9 cellular contexts compared by ENCODE assay signal in genomic region chr1:184296466-184297243, GRCh38.
DNase-seq lines count a peak whose midpoint lies in the region; ATAC-seq and TF ChIP-seq lines count a peak whose summit lies in the region.
"Had no signal": no experiment of that assay in that cellular context is flagged by ENCODE, and none has a peak within 500 bp of the region (broad histone marks: within the 10 kb centered on the region; RNA-seq: fewer than 3 reads in every experiment).

No MANE protein-coding gene starts in this region.

- H3K9me3 ChIP-seq in mucosa of descending colon, result no peaks in the 10 kb centered on the region
- no peaks in the 10 kb centered on the region for H3K9me3 ChIP-seq in CD4-positive, alpha-beta memory T cell (ENCODE audit: control insufficient read depth in 1 of 2, low read length in 2 of 2)

- H3K27me3 ChIP-seq in dorsolateral prefrontal cortex, result no peaks in the 10 kb centered on the region
- no peaks in the 10 kb centered on the region for H3K27me3 ChIP-seq in CD4-positive, alpha-beta memory T cell (ENCODE audit: insufficient read depth, low read length)
- H3K27me3 ChIP-seq in H7 (ENCODE audit: control insufficient read depth, insufficient read depth, low read length), result no peaks in the 10 kb centered on the region

- peaks cover 0 to 1% of the 10 kb centered on the region in 2 donors for H3K36me3 Mint-ChIP-seq in CD4-positive, alpha-beta memory T cell
- H3K36me3 Mint-ChIP-seq: activated naive CD4-positive, alpha-beta T cell treated with anti-CD3 and anti-CD28 coated beads, Interleukin-2, amount 50 U/mL, for 24 hours had no signal

- no peak overlapping the region for H3K4me3 ChIP-seq in AG04449 (ENCODE audit: low read depth, low read length)
- no peak overlapping the region for H3K4me3 ChIP-seq in dorsolateral prefrontal cortex
- H3K4me3 ChIP-seq in mucosa of descending colon, result no peak overlapping the region
- H3K4me3 ChIP-seq in CD4-positive, alpha-beta memory T cell (ENCODE audit: low read length in 2 of 2), result no peak overlapping the region
- H3K4me3 ChIP-seq in H7 (ENCODE audit: insufficient read depth, low read depth, low read length), result no peak overlapping the region

- intact Hi-C loops in dorsolateral prefrontal cortex (cut with DNase I) (no loop called here), mucosa of descending colon (cut with DNase I, micrococcal nuclease) (no loop called here)
- intact Hi-C loops in CD4-positive, alpha-beta memory T cell (cut with micrococcal nuclease), result no loop called here

- H3K27ac ChIP-seq in dorsolateral prefrontal cortex, result peak overlapping the region in 24 of 59 donors; percentile 4 to 82 (median 46)
- H3K27ac ChIP-seq in CD4-positive, alpha-beta memory T cell (ENCODE audit: low read depth, low read length), result no peak overlapping the region

- TF ChIP-seq CTCF in AG04449 (IDR thresholded peaks at IDR 0.05; ENCODE audit: insufficient read depth, low read length, missing control alignments) (no peak), dorsolateral prefrontal cortex (IDR thresholded peaks at IDR 0.05 in 54 of 56, conservative IDR thresholded peaks at IDR 0.05 in 2 of 56; ENCODE audit: low read depth in 1 of 56, partially characterized antibody in 56 of 56) (no peak), mucosa of descending colon (IDR thresholded peaks at IDR 0.05) (no peak)

- H3K27me3 Mint-ChIP-seq in CD4-positive, alpha-beta memory T cell, result peaks cover 5 to 8% of the 10 kb centered on the region in 2 donors

- H3K27ac Mint-ChIP-seq in CD4-positive, alpha-beta memory T cell, result no peak overlapping the region
- H3K27ac Mint-ChIP-seq: activated naive CD4-positive, alpha-beta T cell treated with anti-CD3 and anti-CD28 coated beads, Interleukin-2, amount 50 U/mL, for 24 hours had no signal

- DNase-seq in AG04449 (ENCODE audit: low read depth, low spot score) (peak; percentile 88), NCI-H2171 (lab: John Stamatoyannopoulos, UW) (peak; percentile 76), dorsolateral prefrontal cortex (peak; percentile 25 to 96 (median 69)), mucosa of descending colon (peak in 2 of 3 donors; percentile 46 to 83), H7 (no peak)
- DNase-seq in CD4-positive, alpha-beta memory T cell, result no peak
- DNase-seq in activated CD4-positive, alpha-beta T cell treated with anti-CD3 and anti-CD28 coated beads, Interleukin-2, amount 50 U/mL, for 1 hour, result no peak

- POLR2A ChIA-PET in AG04449 (lab: Yijun Ruan, JAX), result no interaction called here
- POLR2A ChIA-PET in CD4-positive, alpha-beta memory T cell (lab: Charles Lee; ENCODE audit: partially characterized antibody), result no interaction called here

- H3K4me1 ChIP-seq in mucosa of descending colon (ENCODE audit: low read depth), result no peaks in the 10 kb centered on the region
- H3K4me1 ChIP-seq in CD4-positive, alpha-beta memory T cell (ENCODE audit: insufficient read depth, low read length), result no peaks in the 10 kb centered on the region

- H3K9me3 Mint-ChIP-seq in CD4-positive, alpha-beta memory T cell, result peaks cover 0 to 4% (median 0%) of the 10 kb centered on the region in 8 donors

- CTCF ChIA-PET in AG04449 (lab: Yijun Ruan, JAX), result interaction anchor here (0.6 to 2.0 kb wide), 4 partner anchors 13 to 395 kb away, joined by 3 to 5 read pairs (median 4); no protein-coding TSS in a partner anchor
- CTCF ChIA-PET in CD4-positive, alpha-beta memory T cell (lab: Charles Lee; ENCODE audit: partially characterized antibody), result no interaction called here

- no peaks in the 10 kb centered on the region for H3K36me3 ChIP-seq in mucosa of descending colon (ENCODE audit: low read depth)
- no peaks in the 10 kb centered on the region for H3K36me3 ChIP-seq in CD4-positive, alpha-beta memory T cell (ENCODE audit: insufficient read depth, low read length)
- H3K36me3 ChIP-seq in H7 (replicated peaks; ENCODE audit: control insufficient read depth, insufficient read depth, low read length), result no peaks in the 10 kb centered on the region

- no peak overlapping the region for H3K4me3 Mint-ChIP-seq in CD4-positive, alpha-beta memory T cell
- H3K4me3 Mint-ChIP-seq: activated naive CD4-positive, alpha-beta T cell treated with anti-CD3 and anti-CD28 coated beads, Interleukin-2, amount 50 U/mL, for 24 hours had no signal

- ATAC-seq in mucosa of descending colon (peak; percentile 55), GM18498 (IDR thresholded peaks at IDR 0.05; ENCODE audit: unreplicated experiment) (no peak)

- H3K4me1 Mint-ChIP-seq in CD4-positive, alpha-beta memory T cell, result peaks cover 0 to 2% (median 0%) of the 10 kb centered on the region in 4 donors
- H3K4me1 Mint-ChIP-seq: activated naive CD4-positive, alpha-beta T cell treated with anti-CD3 and anti-CD28 coated beads, Interleukin-2, amount 50 U/mL, for 24 hours had no signal

Comparison
In these comparisons a context has a peak if more than half of its experiments do, and no peak if none do; other contexts are left out.
1. DNase-seq: peak in AG04449 (single experiment), NCI-H2171 (single experiment), dorsolateral prefrontal cortex (10 of 10) and mucosa of descending colon (2 of 3); none in CD4-positive, alpha-beta memory T cell (0 of 5), H7 (single experiment) and activated CD4-positive, alpha-beta T cell treated with anti-CD3 and anti-CD28 coated beads, Interleukin-2, amount 50 U/mL, for 1 hour (single experiment).